ENCODE assay signal across 1 cellular context in the genomic region with DNA sequence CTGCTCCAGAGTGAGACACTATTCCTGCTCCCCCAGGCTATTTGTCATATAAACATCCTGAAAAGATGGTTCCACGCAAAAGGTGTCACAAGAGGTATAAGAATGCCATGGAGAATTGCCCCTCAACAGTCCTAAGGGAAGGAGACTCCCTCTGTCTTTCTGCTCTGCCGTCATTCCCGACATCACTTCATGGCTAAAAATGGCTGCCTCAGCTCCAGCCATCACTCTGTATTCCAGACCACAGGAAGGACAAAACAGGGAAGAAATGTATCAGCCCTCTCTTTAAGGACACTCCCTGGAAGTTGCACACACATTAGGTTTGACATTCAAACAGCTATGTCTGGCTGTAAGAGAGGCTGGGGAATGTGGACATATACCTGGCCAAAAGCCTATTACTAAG.
TF ChIP-seq lines count a peak whose summit lies in the region.

No MANE protein-coding gene starts in this region.

TF ChIP-seq in HEK293, 187 proteins besides CTCF, POLR2A, EP300 and RAD21 (continued from another document):
- TF ChIP-seq, protein P1, sequence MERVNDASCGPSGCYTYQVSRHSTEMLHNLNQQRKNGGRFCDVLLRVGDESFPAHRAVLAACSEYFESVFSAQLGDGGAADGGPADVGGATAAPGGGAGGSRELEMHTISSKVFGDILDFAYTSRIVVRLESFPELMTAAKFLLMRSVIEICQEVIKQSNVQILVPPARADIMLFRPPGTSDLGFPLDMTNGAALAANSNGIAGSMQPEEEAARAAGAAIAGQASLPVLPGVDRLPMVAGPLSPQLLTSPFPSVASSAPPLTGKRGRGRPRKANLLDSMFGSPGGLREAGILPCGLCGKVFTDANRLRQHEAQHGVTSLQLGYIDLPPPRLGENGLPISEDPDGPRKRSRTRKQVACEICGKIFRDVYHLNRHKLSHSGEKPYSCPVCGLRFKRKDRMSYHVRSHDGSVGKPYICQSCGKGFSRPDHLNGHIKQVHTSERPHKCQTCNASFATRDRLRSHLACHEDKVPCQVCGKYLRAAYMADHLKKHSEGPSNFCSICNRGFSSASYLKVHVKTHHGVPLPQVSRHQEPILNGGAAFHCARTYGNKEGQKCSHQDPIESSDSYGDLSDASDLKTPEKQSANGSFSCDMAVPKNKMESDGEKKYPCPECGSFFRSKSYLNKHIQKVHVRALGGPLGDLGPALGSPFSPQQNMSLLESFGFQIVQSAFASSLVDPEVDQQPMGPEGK (tag by site-specific recombination; IDR thresholded peaks at IDR 0.05) = no peak
- TF ChIP-seq ZNF24 (tag by site-specific recombination; IDR thresholded peaks at IDR 0.05) = no peak
- peak; percentile 77; the same call in 1 of the 2 replicates for TF ChIP-seq TRIM28 (IDR thresholded peaks at IDR 0.05; ENCODE audit: borderline replicate concordance, low read length)
- TF ChIP-seq, protein P2, sequence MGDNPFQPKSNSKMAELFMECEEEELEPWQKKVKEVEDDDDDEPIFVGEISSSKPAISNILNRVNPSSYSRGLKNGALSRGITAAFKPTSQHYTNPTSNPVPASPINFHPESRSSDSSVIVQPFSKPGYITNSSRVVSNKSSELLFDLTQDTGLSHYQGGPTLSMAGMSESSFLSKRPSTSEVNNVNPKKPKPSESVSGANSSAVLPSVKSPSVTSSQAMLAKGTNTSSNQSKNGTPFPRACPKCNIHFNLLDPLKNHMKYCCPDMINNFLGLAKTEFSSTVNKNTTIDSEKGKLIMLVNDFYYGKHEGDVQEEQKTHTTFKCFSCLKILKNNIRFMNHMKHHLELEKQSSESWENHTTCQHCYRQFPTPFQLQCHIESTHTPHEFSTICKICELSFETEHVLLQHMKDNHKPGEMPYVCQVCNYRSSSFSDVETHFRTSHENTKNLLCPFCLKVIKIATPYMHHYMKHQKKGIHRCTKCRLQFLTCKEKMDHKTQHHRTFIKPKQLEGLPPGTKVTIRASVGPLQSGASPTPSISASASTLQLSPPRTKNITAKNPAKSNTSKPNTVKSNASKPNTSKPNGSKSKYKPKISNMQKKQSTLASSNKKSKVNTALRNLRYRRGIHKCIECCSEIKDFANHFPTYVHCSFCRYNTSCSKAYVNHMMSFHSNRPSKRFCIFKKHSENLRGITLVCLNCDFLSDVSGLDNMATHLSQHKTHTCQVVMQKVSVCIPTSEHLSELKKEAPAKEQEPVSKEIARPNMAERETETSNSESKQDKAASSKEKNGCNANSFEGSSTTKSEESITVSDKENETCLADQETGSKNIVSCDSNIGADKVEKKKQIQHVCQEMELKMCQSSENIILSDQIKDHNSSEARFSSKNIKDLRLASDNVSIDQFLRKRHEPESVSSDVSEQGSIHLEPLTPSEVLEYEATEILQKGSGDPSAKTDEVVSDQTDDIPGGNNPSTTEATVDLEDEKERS (tag by site-specific recombination; IDR thresholded peaks at IDR 0.05) = 0 out of 2 replicates have a peak, but pooled peaks have one; percentile 36
- TF ChIP-seq, protein P3, sequence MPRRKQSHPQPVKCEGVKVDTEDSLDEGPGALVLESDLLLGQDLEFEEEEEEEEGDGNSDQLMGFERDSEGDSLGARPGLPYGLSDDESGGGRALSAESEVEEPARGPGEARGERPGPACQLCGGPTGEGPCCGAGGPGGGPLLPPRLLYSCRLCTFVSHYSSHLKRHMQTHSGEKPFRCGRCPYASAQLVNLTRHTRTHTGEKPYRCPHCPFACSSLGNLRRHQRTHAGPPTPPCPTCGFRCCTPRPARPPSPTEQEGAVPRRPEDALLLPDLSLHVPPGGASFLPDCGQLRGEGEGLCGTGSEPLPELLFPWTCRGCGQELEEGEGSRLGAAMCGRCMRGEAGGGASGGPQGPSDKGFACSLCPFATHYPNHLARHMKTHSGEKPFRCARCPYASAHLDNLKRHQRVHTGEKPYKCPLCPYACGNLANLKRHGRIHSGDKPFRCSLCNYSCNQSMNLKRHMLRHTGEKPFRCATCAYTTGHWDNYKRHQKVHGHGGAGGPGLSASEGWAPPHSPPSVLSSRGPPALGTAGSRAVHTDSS (tag by site-specific recombination; IDR thresholded peaks at IDR 0.05) = no peak
- TF ChIP-seq PRDM1 (tag by site-specific recombination; IDR thresholded peaks at IDR 0.05) = no peak
